In the genomic region with DNA sequence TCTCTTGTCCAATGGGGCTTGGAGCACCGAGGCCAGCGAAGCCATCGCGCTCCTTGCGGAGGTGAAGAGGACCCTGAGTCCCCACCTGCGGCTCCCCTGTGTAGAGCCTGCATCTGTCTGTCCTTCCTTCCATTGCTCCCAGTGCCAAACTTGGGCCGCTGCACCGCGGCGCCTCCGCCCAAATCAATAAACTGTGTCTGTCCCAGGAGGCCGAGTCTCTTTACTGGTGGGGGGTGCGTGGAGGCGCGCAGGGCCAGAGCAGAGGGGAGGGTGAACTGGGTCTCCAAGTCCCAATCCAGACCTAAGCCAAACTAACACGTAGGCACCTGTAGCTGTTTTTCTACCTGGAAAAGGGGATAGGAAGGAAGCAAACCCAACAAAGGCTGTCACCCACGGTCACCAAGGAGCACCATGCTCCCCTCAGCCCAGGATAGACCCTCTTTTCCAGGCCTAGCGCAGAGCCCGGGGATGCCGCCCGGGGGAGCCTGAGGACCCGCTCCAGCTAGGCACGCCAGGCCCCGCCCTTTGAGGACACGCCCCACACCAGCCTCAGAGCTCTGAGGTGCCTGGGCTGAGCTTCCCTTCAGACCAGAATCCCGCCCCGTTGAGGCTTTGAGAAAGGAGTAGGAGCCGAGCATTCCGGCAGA, we compare ENCODE assay signal across 15 cellular contexts. TPM values are rescaled to one million over a fixed set of nuclear protein-coding genes. Genes with fewer than 3 reads are reported as not detected.
DNase-seq lines count a peak whose midpoint lies in the region; ATAC-seq, FAIRE-seq and TF ChIP-seq lines count a peak whose summit lies in the region.
"Had no signal": no experiment of that assay in that cellular context is flagged by ENCODE, and none has a peak within 500 bp of the region (broad histone marks: within the 10 kb centered on the region; RNA-seq: fewer than 3 reads in every experiment).

No MANE protein-coding gene starts in this region.

- no peaks in the 10 kb centered on the region for H3K36me3 Mint-ChIP-seq in progenitor cell of endocrine pancreas (ENCODE audit: insufficient read depth)

- H3K27me3 ChIP-seq in MG63 (peaks cover 78% of the 10 kb centered on the region), mammary epithelial cell (ENCODE audit: insufficient read depth, low read length) (peaks cover 68% of the 10 kb centered on the region)

- peak overlapping the region; percentile 33 for H3K4me2 ChIP-seq in mammary epithelial cell (ENCODE audit: insufficient read depth, low read depth, low read length)

- H3K9me3 Mint-ChIP-seq in progenitor cell of endocrine pancreas (ENCODE audit: low read depth) = no peaks in the 10 kb centered on the region

- CTCF ChIA-PET in mammary epithelial cell (lab: Charles Lee; ENCODE audit: low non-redundant PET) = interaction anchor here (0.6 kb wide), 1 partner anchor 228 kb away, joined by 3 read pairs; no protein-coding TSS in a partner anchor

- H3K9me3 ChIP-seq in MG63 = peaks cover 9% of the 10 kb centered on the region
- H3K9me3 ChIP-seq in mammary epithelial cell (replicated peaks; ENCODE audit: insufficient read depth, low read length) = no peaks in the 10 kb centered on the region
- H3K9me3 ChIP-seq: left ventricle myocardium inferior had no signal

- H3K79me2 ChIP-seq in mammary epithelial cell (ENCODE audit: insufficient read depth, low read length) = no peaks in the 10 kb centered on the region

- peaks cover 13% of the 10 kb centered on the region for H3K4me1 ChIP-seq in mammary epithelial cell (ENCODE audit: insufficient read depth, low read length)

- H3K4me3 Mint-ChIP-seq in progenitor cell of endocrine pancreas (ENCODE audit: low read depth) = no peak overlapping the region

- DNase-seq in NCI-H748 (lab: John Stamatoyannopoulos, UW; ENCODE audit: unreplicated experiment) = peak; percentile 64
- DNase-seq in NCI-H748 treated with DMSO at 0.1 percent for 48 hours (lab: John Stamatoyannopoulos, UW) = no peak
- DNase-seq in MG63 = peak; percentile 30
- no peak for DNase-seq in mammary epithelial cell
- no peak for DNase-seq in progenitor cell of endocrine pancreas (ENCODE audit: low spot score, unreplicated experiment)
- no peak for DNase-seq in GM12891 (ENCODE audit: insufficient read length, low spot score)
- no peak for DNase-seq in caudate nucleus (lab: John Stamatoyannopoulos, UW)
- DNase-seq: activated naive CD4-positive, alpha-beta T cell; left ventricle myocardium inferior; NCI-H187 treated with DMSO at 0.1 percent for 48 hours; stomach had no signal

- no peak for FAIRE-seq in GM12891 (lab: Jason Lieb, UNC)
- FAIRE-seq: colon had no signal

- H3K27ac ChIP-seq in mammary epithelial cell (ENCODE audit: insufficient read depth, low read depth, low read length) (no peak overlapping the region), caudate nucleus (ENCODE audit: low read depth, low read length) (no peak overlapping the region)
- H3K27ac ChIP-seq: left ventricle myocardium inferior, stomach had no signal

- intact Hi-C loops in mammary epithelial cell (cut with micrococcal nuclease) = no loop called here

- 4% methylated on average over 28 of the region's 29 CpGs for WGBS in mammary epithelial cell (ENCODE audit: low coverage, missing lambda C conversion rate)

- no peak for TF ChIP-seq POLR2A in GM12891 (IDR thresholded peaks at IDR 0.05; ENCODE audit: low read depth, low read length)

- H3K4me3 ChIP-seq in MG63 (no peak overlapping the region), mammary epithelial cell (replicated peaks in 1 of 3; ENCODE audit: insufficient read depth in 1 of 3, low read depth in 2 of 3, low read length in 3 of 3) (no peak overlapping the region)
- H3K4me3 ChIP-seq: left ventricle myocardium inferior, stomach had no signal

- peaks cover 9% of the 10 kb centered on the region for H4K20me1 ChIP-seq in mammary epithelial cell (ENCODE audit: insufficient read depth, low read length)

- no peaks in the 10 kb centered on the region for H3K4me1 Mint-ChIP-seq in progenitor cell of endocrine pancreas (ENCODE audit: low read depth)

- in situ Hi-C loops in mammary epithelial cell (cut with MboI; ENCODE audit: low sequenced_read_pairs in 2 of 2) = no loop called here

- no peak overlapping the region for H3K9ac ChIP-seq in mammary epithelial cell (ENCODE audit: insufficient read depth, low read length)

- no TSS peak for BruUV-seq in mammary epithelial cell (replicated peaks; lab: Mats Ljungman, UMichigan)

- TF ChIP-seq CTCF in mammary epithelial cell (conservative IDR thresholded peaks at IDR 0.05 in 1 of 2, IDR thresholded peaks at IDR 0.05 in 1 of 2; ENCODE audit: extremely low read depth in 1 of 2, insufficient read depth in 1 of 2, low read depth in 1 of 2, low read length in 2 of 2) (no peak), progenitor cell of endocrine pancreas (IDR thresholded peaks at IDR 0.05; ENCODE audit: unreplicated experiment) (no peak)

- dilution Hi-C loops in mammary epithelial cell (cut with HindIII; ENCODE audit: low sequenced_read_pairs) = no loop called here

- no peak overlapping the region for H2AFZ ChIP-seq in mammary epithelial cell (ENCODE audit: low read depth, low read length)

- peaks cover 85% of the 10 kb centered on the region for H3K27me3 Mint-ChIP-seq in progenitor cell of endocrine pancreas

- H3K27ac Mint-ChIP-seq in progenitor cell of endocrine pancreas = peak overlapping the region; percentile 69

- no peak for ATAC-seq in GM18861 (IDR thresholded peaks at IDR 0.05; ENCODE audit: unreplicated experiment)

- no peaks in the 10 kb centered on the region for H3K36me3 ChIP-seq in MG63
- no peaks in the 10 kb centered on the region for H3K36me3 ChIP-seq in mammary epithelial cell (ENCODE audit: insufficient read depth, low read length)
- H3K36me3 ChIP-seq: left ventricle myocardium inferior, stomach had no signal

TF ChIP-seq in GM12891, 5 proteins besides CTCF, POLR2A, EP300 and RAD21:
- TF ChIP-seq POLR2AphosphoS5 (IDR thresholded peaks at IDR 0.05; ENCODE audit: low read depth, low read length) (no peak), POU2F2 (IDR thresholded peaks at IDR 0.05; ENCODE audit: low read depth, low read length) (no peak), TAF1 (IDR thresholded peaks at IDR 0.05; ENCODE audit: low read depth, low read length) (no peak), SPI1 (IDR thresholded peaks at IDR 0.05; ENCODE audit: low read depth, low read length) (no peak), PAX5 (IDR thresholded peaks at IDR 0.05; ENCODE audit: insufficient read depth, low read length, severe bottlenecking) (no peak)
TF ChIP-seq in GM12891: peak in this region for 0.

RNA-seq across cellular contexts. Expression of a gene that starts 1.2 kb away (rescaled TPM):
- total RNA-seq in MG63 (2014; rRNA removed; shearing (Covaris generic); ENCODE audit: low replicate concordance) = not detected in 2 replicates
- total RNA-seq in mammary epithelial cell = not detected
- not detected for polyA plus RNA-seq in mammary epithelial cell
- not detected for polyA minus RNA-seq in mammary epithelial cell
- total RNA-seq in progenitor cell of endocrine pancreas = 0.36 TPM in 1 of 2 replicates, not detected in the other
- not detected for polyA plus RNA-seq in GM12891 (2012; ENCODE audit: low read depth, missing spikeins)
- total RNA-seq: left ventricle myocardium inferior, osteocyte, RPMI7951 had no signal
- polyA plus RNA-seq: stomach had no signal

RNA-seq across cellular contexts. Expression of a gene that starts 2.5 kb away (rescaled TPM):
- total RNA-seq in MG63 (2014; rRNA removed; shearing (Covaris generic); ENCODE audit: low replicate concordance) = not detected in 2 replicates
- not detected for total RNA-seq in mammary epithelial cell
- polyA plus RNA-seq in mammary epithelial cell = not detected
- not detected for polyA minus RNA-seq in mammary epithelial cell
- total RNA-seq in progenitor cell of endocrine pancreas = 0.20 TPM in 1 of 2 replicates, not detected in the other
- not detected for polyA plus RNA-seq in GM12891 (2012; ENCODE audit: low read depth, missing spikeins)
- total RNA-seq: left ventricle myocardium inferior, RPMI7951 had no signal

Comparison
In these comparisons a context has a peak if more than half of its experiments do, and no peak if none do; other contexts are left out.
1. DNase-seq: peak in NCI-H748 (single experiment) and MG63 (single experiment); none in NCI-H748 treated with DMSO at 0.1 percent for 48 hours (single experiment), mammary epithelial cell (single experiment), progenitor cell of endocrine pancreas (single experiment), GM12891 (single experiment) and caudate nucleus (0 of 61).